Comparison of ENCODE assay signal across 11 cellular contexts in genomic region chr2:143617803-143618415, GRCh38.
"Had no signal": no experiment of that assay in that cellular context is flagged by ENCODE, and none has a peak within 500 bp of the region (broad histone marks: within the 10 kb centered on the region; RNA-seq: fewer than 3 reads in every experiment).

No MANE protein-coding gene starts in this region.

- H3K4me3 Mint-ChIP-seq: activated CD8-positive, alpha-beta memory T cell treated with anti-CD3 and anti-CD28 coated beads, Interleukin-2, amount 10 ng/mL, durations not matched to agents 7 days and 5 days; stimulated activated naive CD8-positive, alpha-beta T cell treated with anti-CD3 and anti-CD28 coated beads, Interleukin-15, Interleukin-2, amounts not matched to agents 100 ng/mL and 50 ng/mL, for 24 hours had no signal

- ATAC-seq: activated CD8-positive, alpha-beta memory T cell treated with anti-CD3 and anti-CD28 coated beads, Interleukin-2, amount 10 ng/mL, durations not matched to agents 7 days and 5 days; left cardiac atrium; pancreas; upper lobe of right lung had no signal

- H3K27me3 Mint-ChIP-seq: activated CD8-positive, alpha-beta memory T cell treated with anti-CD3 and anti-CD28 coated beads, Interleukin-2, amount 10 ng/mL, durations not matched to agents 7 days and 5 days; stimulated activated naive CD8-positive, alpha-beta T cell treated with anti-CD3 and anti-CD28 coated beads, Interleukin-15, Interleukin-2, amounts not matched to agents 100 ng/mL and 50 ng/mL, for 24 hours had no signal

- H3K27ac Mint-ChIP-seq: activated CD8-positive, alpha-beta memory T cell treated with anti-CD3 and anti-CD28 coated beads, Interleukin-2, amount 10 ng/mL, durations not matched to agents 7 days and 5 days; stimulated activated naive CD8-positive, alpha-beta T cell treated with anti-CD3 and anti-CD28 coated beads, Interleukin-15, Interleukin-2, amounts not matched to agents 100 ng/mL and 50 ng/mL, for 24 hours had no signal

- H3K9me3 Mint-ChIP-seq: stimulated activated naive CD8-positive, alpha-beta T cell treated with anti-CD3 and anti-CD28 coated beads, Interleukin-15, Interleukin-2, amounts not matched to agents 100 ng/mL and 50 ng/mL, for 24 hours had no signal

- DNase-seq: activated CD4-positive, alpha-beta T cell treated with anti-CD3 and anti-CD28 coated beads, Interleukin-2, amount 50 U/mL, for 48 hours; activated CD4-positive, CD25-positive, alpha-beta regulatory T cell treated with anti-CD3 and anti-CD28 coated beads, Interleukin-2, amount 50 U/mL, for 72 hours; activated CD8-positive, alpha-beta memory T cell treated with anti-CD3 and anti-CD28 coated beads, Interleukin-2, amount 10 ng/mL, durations not matched to agents 7 days and 5 days; activated T-cell treated with anti-CD3 and anti-CD28 coated beads, Interleukin-2, amount 50 U/mL, for 48 hours; left cardiac atrium; midbrain; pancreas; stimulated activated CD4-positive, alpha-beta T cell treated with anti-CD3 and anti-CD28 coated beads, Interleukin-4, amount 100 ng/mL, for 1 hour; stimulated activated CD8-positive, alpha-beta memory T cell treated with anti-CD3 and anti-CD28 coated beads, Interleukin-4, amount 100 ng/mL, for 48 hours; upper lobe of right lung had no signal
